Comparison of ENCODE assay signal across 8 cellular contexts in genomic region chr19:42396248-42396541, GRCh38. TPM values are rescaled to one million over a fixed set of nuclear protein-coding genes. Genes with fewer than 3 reads are reported as not detected.
DNase-seq lines count a peak whose midpoint lies in the region; ATAC-seq and TF ChIP-seq lines count a peak whose summit lies in the region.

No MANE protein-coding gene starts in this region.

- H4K20me1 ChIP-seq in DND-41 (ENCODE audit: insufficient read depth, low read length): no peaks in the 10 kb centered on the region

- 0 out of 3 replicates have a peak, but pooled peaks have one; percentile 6 for ATAC-seq in DND-41 (ENCODE audit: insufficient read depth, low read depth)
- ATAC-seq in thoracic aorta (ENCODE audit: insufficient number of reproducible peaks, low FRiP score, low read depth): no peak
- ATAC-seq in HG03280 (IDR thresholded peaks at IDR 0.05; ENCODE audit: unreplicated experiment): no peak
- ATAC-seq in GM21390 (IDR thresholded peaks at IDR 0.05; ENCODE audit: unreplicated experiment): no peak

- H3K79me2 ChIP-seq in DND-41 (ENCODE audit: insufficient read depth, low read length): peaks cover 13% of the 10 kb centered on the region

- WGBS in adrenal gland, 4 donors: 44 to 59% (median 50%) methylated on average over 3 of the region's 3 CpGs

- H3K27me3 ChIP-seq in DND-41 (ENCODE audit: insufficient read depth, low read length, poor library complexity): peaks cover 2% of the 10 kb centered on the region
- H3K27me3 ChIP-seq in adrenal gland: no peaks in the 10 kb centered on the region
- H3K27me3 ChIP-seq in thoracic aorta (replicated peaks; ENCODE audit: insufficient read depth): no peaks in the 10 kb centered on the region

- H3K4me2 ChIP-seq in DND-41 (ENCODE audit: insufficient read depth, low read length): peak overlapping the region; percentile 88

- TF ChIP-seq POLR2A in adrenal gland (IDR thresholded peaks at IDR 0.05): no peak

- DNase-seq in DND-41 (no peak), NCI-H187 (lab: John Stamatoyannopoulos, UW) (peak; percentile 35 to 79), adrenal gland (peak in 1 of 7 donors; percentile 47), iPS-NIHi7 (ENCODE audit: extremely low spot score) (peak; percentile 71), thoracic aorta (ENCODE audit: low spot score) (no peak)
- no peak for DNase-seq in activated CD4-positive, alpha-beta T cell treated with anti-CD3 and anti-CD28 coated beads for 1 hour

- H3K36me3 ChIP-seq in DND-41 (ENCODE audit: insufficient read depth, low read length) (no peaks in the 10 kb centered on the region), adrenal gland (replicated peaks in 1 of 2) (no peaks in the 10 kb centered on the region), thoracic aorta (no peaks in the 10 kb centered on the region)

- intact Hi-C loops in adrenal gland (cut with DNase I): no loop called here

- H3K9ac ChIP-seq in DND-41 (ENCODE audit: low read depth, low read length): peak overlapping the region; percentile 67

- peaks cover 27% of the 10 kb centered on the region for H3K4me1 ChIP-seq in DND-41 (ENCODE audit: insufficient read depth, low read length)
- H3K4me1 ChIP-seq in adrenal gland (replicated peaks in 1 of 2): peaks cover 6 to 21% of the 10 kb centered on the region in 2 donors
- H3K4me1 ChIP-seq in thoracic aorta (ENCODE audit: control insufficient read depth in 1 of 2, low read depth in 2 of 2): peaks cover 8 to 12% of the 10 kb centered on the region in 2 donors

- peak overlapping the region; percentile 86 for H3K27ac ChIP-seq in DND-41 (ENCODE audit: low read length)
- peak overlapping the region in 4 of 5 donors; percentile 38 to 79 (median 53) for H3K27ac ChIP-seq in adrenal gland
- peak overlapping the region; percentile 78 for H3K27ac ChIP-seq in thoracic aorta

- peak overlapping the region; percentile 94 for H2AFZ ChIP-seq in DND-41 (ENCODE audit: low read depth, low read length)

- TF ChIP-seq CTCF in DND-41 (IDR thresholded peaks at IDR 0.05; ENCODE audit: borderline replicate concordance, extremely low read depth, low read length, poor library complexity, severe bottlenecking): no peak
- no peak for TF ChIP-seq CTCF in adrenal gland (IDR thresholded peaks at IDR 0.05)
- no peak for TF ChIP-seq CTCF in thoracic aorta (IDR thresholded peaks at IDR 0.05)

- H3K9me3 ChIP-seq in DND-41 (ENCODE audit: insufficient read depth, low read length, severe bottlenecking): no peaks in the 10 kb centered on the region
- no peaks in the 10 kb centered on the region for H3K9me3 ChIP-seq in adrenal gland (replicated peaks in 1 of 3)
- H3K9me3 ChIP-seq in thoracic aorta: no peaks in the 10 kb centered on the region

- peak overlapping the region; percentile 46 to 71; a peak in 3 of 4 replicates for H3K4me3 ChIP-seq in DND-41 (ENCODE audit: low read depth in 1 of 2, low read length in 2 of 2)
- peak overlapping the region in 1 of 4 donors; percentile 62 for H3K4me3 ChIP-seq in adrenal gland
- H3K4me3 ChIP-seq in thoracic aorta: peak overlapping the region; percentile 71

RNA-seq across cellular contexts. Expression of gene CNFN, which starts 6.1 kb away (rescaled TPM):
- total RNA-seq in adrenal gland (1 to 10 TPM in 6 of 8 donors, not detected in 2; 2.3 to 4.7 (median 3.5) TPM), thoracic aorta (not detected)
- 10 to 100 TPM in 1 of 3 donors, 1 to 10 TPM in 2; 1.2 to 20.9 (median 7.4) TPM for polyA plus RNA-seq in adrenal gland

RNA-seq across cellular contexts. Expression of gene LIPE, which starts 31.0 kb away (rescaled TPM):
- 100 to 1,000 TPM in 1 of 8 donors, 10 to 100 TPM in 7; 11.2 to 230 (median 43.3) TPM for total RNA-seq in adrenal gland
- 100 to 1,000 TPM in 1 of 3 donors, 10 to 100 TPM in 2; 29.9 to 204 (median 68.6) TPM for polyA plus RNA-seq in adrenal gland
- 1 to 10 TPM; 4.5 to 7.3 TPM for total RNA-seq in thoracic aorta

RNA-seq across cellular contexts. Expression of gene CXCL17, which starts 46.6 kb away (rescaled TPM):
- total RNA-seq in adrenal gland (under 1 TPM in 2 of 8 donors, not detected in 6; 0.34 to 0.50 TPM), thoracic aorta (1 to 10 TPM in 1 of 2 donors, not detected in 1; 1.6 TPM)
- polyA plus RNA-seq in adrenal gland: under 1 TPM in 1 of 3 donors, not detected in 2; 0.27 TPM

Comparison
In these comparisons a context has a peak if more than half of its experiments do, and no peak if none do; other contexts are left out.
1. DNase-seq: peak in NCI-H187 (2 of 2) and iPS-NIHi7 (single experiment); none in DND-41 (single experiment), thoracic aorta (single experiment) and activated CD4-positive, alpha-beta T cell treated with anti-CD3 and anti-CD28 coated beads for 1 hour (single experiment).
2. Peak in every context shown above with its lines, with median percentiles within 50 percentile points of each other: H3K27ac ChIP-seq.